19 cellular contexts compared by ENCODE assay signal in genomic region chr12:87231818-87232217, GRCh38.
"Had no signal": no experiment of that assay in that cellular context is flagged by ENCODE, and none has a peak within 500 bp of the region (broad histone marks: within the 10 kb centered on the region; RNA-seq: fewer than 3 reads in every experiment).

No MANE protein-coding gene starts in this region.

- H3K4me1 ChIP-seq: adrenal gland, SJCRH30 had no signal

- H3K27me3 ChIP-seq: adrenal gland, SJCRH30 had no signal

- H3K36me3 ChIP-seq: adrenal gland, SJCRH30 had no signal

- H3K9me3 ChIP-seq: adrenal gland, SJCRH30 had no signal

- H3K4me3 ChIP-seq: adrenal gland, SJCRH30 had no signal

- H3K27ac ChIP-seq: adrenal gland, SJCRH30 had no signal

- ATAC-seq: activated CD4-positive, CD25-positive, alpha-beta regulatory T cell treated with anti-CD3 and anti-CD28 coated beads, Interleukin-2, amount 50 U/mL, for 24 hours; activated CD8-positive, alpha-beta T cell treated with anti-CD3 and anti-CD28 coated beads for 36 hours had no signal

- DNase-seq: activated CD4-positive, alpha-beta T cell treated with anti-CD3 and anti-CD28 coated beads for 4 hours; activated CD8-positive, alpha-beta memory T cell treated with anti-CD3 and anti-CD28 coated beads, Interleukin-2, amount 50 U/mL, for 48 hours; activated CD8-positive, alpha-beta T cell treated with anti-CD3 and anti-CD28 coated beads for 36 hours; activated naive CD4-positive, alpha-beta T cell treated with anti-CD3 and anti-CD28 coated beads, Interleukin-2, amount 50 U/mL, for 16 hours; activated naive CD8-positive, alpha-beta T cell treated with anti-CD3 and anti-CD28 coated beads, Interleukin-2, amount 10 ng/mL, durations not matched to agents 7 days and 5 days; activated T-cell treated with anti-CD3 and anti-CD28 coated beads, Interleukin-2, amount 50 U/mL, for 1 hour; adrenal gland; aorta; MM.1S; NCI-H1105; NCI-H1436; NCI-H1694 treated with DMSO at 0.1 percent for 48 hours; NCI-H2029 treated with DMSO at 0.1 percent for 48 hours; NCI-H446; NCI-H524 treated with DMSO at 0.1 percent for 48 hours; NCI-H82; Right ventricle myocardium superior; SJCRH30 had no signal
